11 cellular contexts compared by ENCODE assay signal in the genomic region with DNA sequence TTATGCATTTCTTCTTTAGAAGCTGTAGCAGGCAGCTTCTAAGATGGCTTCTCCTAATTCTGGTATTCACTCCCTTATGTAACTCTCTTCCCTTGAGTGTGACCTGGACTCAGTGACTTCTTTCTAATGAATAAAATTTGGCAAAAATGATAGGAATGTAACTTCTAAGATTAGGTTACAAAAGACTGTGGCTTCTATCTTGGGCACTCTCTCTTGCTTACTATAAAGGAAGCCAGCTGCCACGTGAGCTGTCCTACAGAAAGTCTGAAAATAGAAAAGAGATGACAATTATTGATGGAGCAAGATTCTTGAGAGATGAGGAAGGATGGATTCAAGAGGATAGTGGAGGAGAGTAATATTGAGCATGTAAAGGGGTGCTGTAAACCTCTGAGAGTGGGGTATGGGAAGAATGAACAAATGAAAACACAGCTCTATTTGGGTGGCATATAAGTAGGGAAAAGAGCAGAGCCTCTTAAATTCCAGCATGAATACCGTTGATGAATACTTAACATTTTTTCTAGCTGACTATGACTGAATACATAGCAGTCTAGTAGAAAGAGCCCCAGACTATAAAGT. TPM values are rescaled to one million over a fixed set of nuclear protein-coding genes. Genes with fewer than 3 reads are reported as not detected.
A peak's percentile ranks its signal among the peaks of the same experiment; 100 is the strongest.
DNase-seq lines count a peak whose midpoint lies in the region; ATAC-seq, FAIRE-seq and TF ChIP-seq lines count a peak whose summit lies in the region.
"Had no signal": no experiment of that assay in that cellular context is flagged by ENCODE, and none has a peak within 500 bp of the region (broad histone marks: within the 10 kb centered on the region; RNA-seq: fewer than 3 reads in every experiment).

No MANE protein-coding gene starts in this region.

- FAIRE-seq in H54 (lab: Jason Lieb, UNC) (peak; percentile 96), TTC549 (lab: Jason Lieb, UNC) (peak; percentile 98)

- H3K27me3 ChIP-seq in cardiac muscle cell = no peaks in the 10 kb centered on the region
- no peaks in the 10 kb centered on the region for H3K27me3 ChIP-seq in thoracic aorta (replicated peaks; ENCODE audit: insufficient read depth)
- H3K27me3 ChIP-seq: heart right ventricle, neutrophil had no signal

- H3K9me3 ChIP-seq in cardiac muscle cell (ENCODE audit: low read depth) (no peaks in the 10 kb centered on the region), thoracic aorta (no peaks in the 10 kb centered on the region)
- H3K9me3 ChIP-seq: neutrophil had no signal

- no peak for ATAC-seq in thoracic aorta (ENCODE audit: insufficient number of reproducible peaks, low FRiP score, low read depth)
- no peak for ATAC-seq in HG03342 (IDR thresholded peaks at IDR 0.05; ENCODE audit: unreplicated experiment)

- H3K4me1 ChIP-seq in cardiac muscle cell (ENCODE audit: low read depth) = peaks cover 47% of the 10 kb centered on the region
- peaks cover 21 to 30% of the 10 kb centered on the region in 2 donors for H3K4me1 ChIP-seq in thoracic aorta (ENCODE audit: control insufficient read depth in 1 of 2, low read depth in 2 of 2)

- H3K27ac ChIP-seq in cardiac muscle cell (peak overlapping the region; percentile 96), thoracic aorta (peak overlapping the region; percentile 45 to 58)
- H3K27ac ChIP-seq: neutrophil had no signal

- CTCF ChIA-PET in HEK293T (lab: Yijun Ruan, JAX) = no interaction called here

- DNase-seq in H54 (ENCODE audit: insufficient read length, low spot score) (no peak), cardiac muscle cell (ENCODE audit: low read depth in 1 of 2, low spot score in 1 of 2) (peak; percentile 55 to 80), thoracic aorta (ENCODE audit: low spot score) (no peak), MV-4-11 (lab: John Stamatoyannopoulos, UW) (no peak), SKM-1 (lab: John Stamatoyannopoulos, UW; ENCODE audit: unreplicated experiment) (no peak), HEK293T (ENCODE audit: extremely low spot score) (no peak)
- DNase-seq: activated CD4-positive, alpha-beta T cell treated with anti-CD3 and anti-CD28 coated beads for 48 hours; heart right ventricle had no signal

- POLR2A ChIA-PET in HEK293T (lab: Yijun Ruan, JAX) = no interaction called here

- H3K36me3 ChIP-seq in cardiac muscle cell = peaks cover 16% of the 10 kb centered on the region
- H3K36me3 ChIP-seq in thoracic aorta = no peaks in the 10 kb centered on the region

- H3K4me3 ChIP-seq in cardiac muscle cell (no peak overlapping the region), thoracic aorta (peak overlapping the region; percentile 34)
- H3K4me3 ChIP-seq: heart right ventricle had no signal

- TF ChIP-seq POLR2A in H54 (IDR thresholded peaks at IDR 0.05; ENCODE audit: low read depth, low read length) = no peak

- TF ChIP-seq CTCF in cardiac muscle cell (IDR thresholded peaks at IDR 0.05; ENCODE audit: low read depth, low read length) = no peak
- no peak for TF ChIP-seq CTCF in thoracic aorta (IDR thresholded peaks at IDR 0.05)

TF ChIP-seq in HEK293T, 16 proteins besides CTCF, POLR2A, EP300 and RAD21:
- no peak for TF ChIP-seq ZNF384 (IDR thresholded peaks at IDR 0.05)
- no peak for TF ChIP-seq HDGF (IDR thresholded peaks at IDR 0.05; ENCODE audit: borderline replicate concordance)
- TF ChIP-seq FOXK2 (IDR thresholded peaks at IDR 0.05) = no peak
- TF ChIP-seq LEF1 (IDR thresholded peaks at IDR 0.05; ENCODE audit: borderline replicate concordance) = no peak
- no peak for TF ChIP-seq FOXM1 (IDR thresholded peaks at IDR 0.05; ENCODE audit: borderline replicate concordance)
- no peak for TF ChIP-seq SUZ12 (IDR thresholded peaks at IDR 0.05)
- TF ChIP-seq, protein P1, sequence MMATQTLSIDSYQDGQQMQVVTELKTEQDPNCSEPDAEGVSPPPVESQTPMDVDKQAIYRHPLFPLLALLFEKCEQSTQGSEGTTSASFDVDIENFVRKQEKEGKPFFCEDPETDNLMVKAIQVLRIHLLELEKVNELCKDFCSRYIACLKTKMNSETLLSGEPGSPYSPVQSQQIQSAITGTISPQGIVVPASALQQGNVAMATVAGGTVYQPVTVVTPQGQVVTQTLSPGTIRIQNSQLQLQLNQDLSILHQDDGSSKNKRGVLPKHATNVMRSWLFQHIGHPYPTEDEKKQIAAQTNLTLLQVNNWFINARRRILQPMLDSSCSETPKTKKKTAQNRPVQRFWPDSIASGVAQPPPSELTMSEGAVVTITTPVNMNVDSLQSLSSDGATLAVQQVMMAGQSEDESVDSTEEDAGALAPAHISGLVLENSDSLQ (IDR thresholded peaks at IDR 0.05) = no peak
- TF ChIP-seq CTBP1 (IDR thresholded peaks at IDR 0.05; ENCODE audit: borderline replicate concordance) = no peak
- TF ChIP-seq SP1 (IDR thresholded peaks at IDR 0.05) = no peak
- TF ChIP-seq BHLHE40 (IDR thresholded peaks at IDR 0.05; ENCODE audit: borderline replicate concordance) = no peak

RNA-seq across cellular contexts. Expression of a gene that starts 5.5 kb away (rescaled TPM):
- total RNA-seq in cardiac muscle cell (52.4 and 54.2 TPM in 2 replicates), thoracic aorta (10 to 100 TPM; 24.8 to 29.7 TPM)
- 64.4 and 68.9 TPM in 2 replicates for polyA plus RNA-seq in cardiac muscle cell

RNA-seq across cellular contexts. Expression of a gene that starts 19.5 kb away (rescaled TPM):
- total RNA-seq in cardiac muscle cell (12.9 and 31.5 TPM in 2 replicates), thoracic aorta (1 to 10 TPM; 2.6 to 5.8 TPM)
- 14.1 and 22.3 TPM in 2 replicates for polyA plus RNA-seq in cardiac muscle cell

Comparison
In these comparisons a context has a peak if more than half of its experiments do, and no peak if none do; other contexts are left out.
1. DNase-seq: peak in cardiac muscle cell (2 of 2); none in H54 (single experiment), thoracic aorta (single experiment), MV-4-11 (single experiment), SKM-1 (single experiment) and HEK293T (single experiment).